Comparison of ENCODE assay signal across 2 cellular contexts in genomic region chr5:83632874-83633273, GRCh38.
TF ChIP-seq lines count a peak whose summit lies in the region.

No MANE protein-coding gene starts in this region.

TF ChIP-seq in GM23338, 12 proteins besides CTCF, POLR2A, EP300 and RAD21 (continued from another document):
- TF ChIP-seq ZNF462 (CRISPR knock-in tag; IDR thresholded peaks at IDR 0.05) (no peak), CREB1 (CRISPR knock-in tag; IDR thresholded peaks at IDR 0.05; ENCODE audit: low read depth) (no peak), ETS1 (IDR thresholded peaks at IDR 0.05) (no peak), JUNB (IDR thresholded peaks at IDR 0.05; ENCODE audit: unreplicated experiment) (no peak), POLR2AphosphoS5 (IDR thresholded peaks at IDR 0.05; ENCODE audit: low read depth) (no peak), ZNF331 (CRISPR knock-in tag; IDR thresholded peaks at IDR 0.05; ENCODE audit: low read depth) (no peak), EZH2phosphoT487 (IDR thresholded peaks at IDR 0.05; ENCODE audit: unreplicated experiment) (no peak), EZH2 (IDR thresholded peaks at IDR 0.05; ENCODE audit: low read depth, unreplicated experiment) (no peak), NANOG (IDR thresholded peaks at IDR 0.05; ENCODE audit: borderline replicate concordance) (no peak), ZNF114 (CRISPR knock-in tag; IDR thresholded peaks at IDR 0.05) (no peak), REST (IDR thresholded peaks at IDR 0.05; ENCODE audit: unreplicated experiment) (no peak)
TF ChIP-seq in GM23338: peak in this region for 0.

TF ChIP-seq in SK-N-SH treated with all-trans-retinoic acid at 6 μM for 48 hours, 23 proteins besides CTCF, POLR2A, EP300 and RAD21 (continued from another document):
- TF ChIP-seq TSHZ2 (CRISPR knock-in tag; IDR thresholded peaks at IDR 0.05) (no peak), CSRNP3 (CRISPR knock-in tag; IDR thresholded peaks at IDR 0.05) (no peak), CREB5 (CRISPR knock-in tag; IDR thresholded peaks at IDR 0.05; ENCODE audit: low read depth) (no peak), ZNF70 (CRISPR knock-in tag; IDR thresholded peaks at IDR 0.05) (no peak)
